ENCODE assay signal across 1 cellular context in the genomic region with DNA sequence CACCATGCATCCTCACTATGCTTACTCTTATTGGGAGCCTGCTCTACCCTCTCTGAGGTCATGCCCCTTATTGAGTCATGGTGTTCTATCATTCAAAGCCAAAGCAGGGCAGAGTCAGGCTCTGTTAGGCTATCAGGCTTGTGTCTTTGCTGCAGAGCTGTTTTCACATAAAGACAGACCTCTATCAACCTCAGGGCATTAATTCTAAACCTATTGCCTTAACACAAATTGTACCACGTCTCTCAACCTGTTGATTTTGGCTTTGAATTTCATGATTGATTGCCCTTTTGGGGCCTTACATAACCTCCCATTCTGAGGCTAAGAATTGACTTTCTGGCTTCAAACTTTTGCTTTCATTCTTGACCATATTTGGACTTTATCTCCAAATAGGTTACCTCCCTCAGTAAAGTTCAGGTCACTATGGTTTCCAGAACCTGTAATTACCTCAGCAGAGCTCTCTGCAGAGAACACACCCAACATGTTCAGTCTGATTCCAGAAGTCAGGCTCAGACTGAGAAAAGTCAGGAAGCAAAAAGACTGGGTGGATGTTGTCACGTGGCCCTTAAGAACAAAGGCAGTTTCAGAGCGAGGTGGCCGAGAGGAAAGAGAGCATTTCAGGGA.
A peak's percentile ranks its signal among the peaks of the same experiment; 100 is the strongest.
TF ChIP-seq lines count a peak whose summit lies in the region.

No MANE protein-coding gene starts in this region.

TF ChIP-seq in GM12878, 131 proteins besides CTCF, POLR2A, EP300 and RAD21 (continued from another document):
- TF ChIP-seq, protein P1, sequence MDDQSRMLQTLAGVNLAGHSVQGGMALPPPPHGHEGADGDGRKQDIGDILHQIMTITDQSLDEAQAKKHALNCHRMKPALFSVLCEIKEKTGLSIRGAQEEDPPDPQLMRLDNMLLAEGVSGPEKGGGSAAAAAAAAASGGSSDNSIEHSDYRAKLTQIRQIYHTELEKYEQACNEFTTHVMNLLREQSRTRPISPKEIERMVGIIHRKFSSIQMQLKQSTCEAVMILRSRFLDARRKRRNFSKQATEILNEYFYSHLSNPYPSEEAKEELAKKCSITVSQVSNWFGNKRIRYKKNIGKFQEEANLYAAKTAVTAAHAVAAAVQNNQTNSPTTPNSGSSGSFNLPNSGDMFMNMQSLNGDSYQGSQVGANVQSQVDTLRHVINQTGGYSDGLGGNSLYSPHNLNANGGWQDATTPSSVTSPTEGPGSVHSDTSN (IDR thresholded peaks at IDR 0.05; ENCODE audit: insufficient replicate concordance, low read depth, low read length): peak; percentile 62
